ENCODE assay signal across 10 cellular contexts in the genomic region with DNA sequence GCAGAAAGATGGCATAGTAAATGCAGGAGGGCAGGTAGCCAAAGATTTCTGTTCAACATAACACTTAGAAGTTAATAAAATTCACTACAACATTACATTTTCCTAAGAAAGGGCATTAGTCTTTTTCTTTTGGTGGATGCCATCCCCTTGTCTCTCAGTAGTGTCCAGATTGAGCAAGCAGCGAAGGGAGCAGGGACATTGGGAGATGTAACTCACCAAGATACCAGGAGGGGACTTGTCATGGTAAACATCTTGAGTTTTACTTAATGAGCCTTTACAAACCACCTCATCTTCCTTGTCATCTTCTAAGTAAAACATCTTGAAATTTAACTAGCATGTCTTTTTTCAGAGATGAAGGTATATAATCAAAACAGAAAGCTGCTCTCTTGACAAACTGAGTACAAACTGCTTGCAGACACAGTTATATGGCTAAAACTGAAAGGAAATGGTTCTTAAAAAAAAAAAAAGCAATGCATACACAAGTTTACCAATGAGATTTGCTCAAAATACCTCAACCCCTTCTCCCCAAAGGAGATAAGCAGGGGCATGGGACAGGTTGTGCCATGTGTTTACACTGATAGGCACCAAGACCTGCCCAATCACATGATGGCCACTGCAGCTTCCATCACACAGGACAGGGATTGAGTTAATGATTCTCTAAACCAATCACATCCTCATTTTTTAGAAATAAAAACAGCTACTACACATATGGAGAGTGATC. TPM values are rescaled to one million over a fixed set of nuclear protein-coding genes. Genes with fewer than 3 reads are reported as not detected.
A peak's percentile ranks its signal among the peaks of the same experiment; 100 is the strongest.
DNase-seq lines count a peak whose midpoint lies in the region; ATAC-seq and TF ChIP-seq lines count a peak whose summit lies in the region.
"Had no signal": no experiment of that assay in that cellular context is flagged by ENCODE, and none has a peak within 500 bp of the region (broad histone marks: within the 10 kb centered on the region; RNA-seq: fewer than 3 reads in every experiment).

No MANE protein-coding gene starts in this region.

- H3K4me3 Mint-ChIP-seq in brain (peak overlapping the region in 2 of 5 experiments; percentile 28 to 57), naive B cell (peak overlapping the region; percentile 59 to 82 (median 80))
- H3K4me3 Mint-ChIP-seq: dendritic cell treated with granulocyte-macrophage colony-stimulating factor and Interleukin-4, amounts not matched to agents 40 ng/mL and 50 ng/mL, for 4 days had no signal

- H3K36me3 Mint-ChIP-seq in brain (peaks cover 27% of the 10 kb centered on the region), naive B cell (no peaks in the 10 kb centered on the region)

- no peak overlapping the region for H3K4me3 ChIP-seq in BLaER1 treated with 17β-estradiol and CSF1 and Interleukin-3, amounts not matched to agents 10 nM and 100 nM
- H3K4me3 ChIP-seq in Jurkat, Clone E6-1 (ENCODE audit: low read length): no peak overlapping the region
- no peak overlapping the region for H3K4me3 ChIP-seq in SJCRH30

- H3K4me1 Mint-ChIP-seq in brain (peaks cover 63% of the 10 kb centered on the region), naive B cell (peaks cover 54 to 76% (median 60%) of the 10 kb centered on the region in 3 donors)

- H4K20me1 ChIP-seq in BLaER1 treated with 17β-estradiol and CSF1 and Interleukin-3, amounts not matched to agents 10 nM and 100 nM: peaks cover 0 to 56% (median 5%) of the 10 kb centered on the region in 11 experiments; a peak in 10 of 22 replicates

- DNase-seq in Jurkat, Clone E6-1 (ENCODE audit: low read depth, low spot score): peak; percentile 36
- DNase-seq in naive B cell (no peak), SJCRH30 (no peak), NOMO-1 treated with DMSO at 0.1 percent for 48 hours (lab: John Stamatoyannopoulos, UW; ENCODE audit: unreplicated experiment) (no peak)
- DNase-seq in activated effector memory CD4-positive, alpha-beta T cell treated with Interleukin-2 at 50 U/mL for 16 hours: no peak
- DNase-seq: T1000 had no signal

- peaks cover 59 to 93% (median 77%) of the 10 kb centered on the region in 10 experiments for H3K4me1 ChIP-seq in BLaER1 treated with 17β-estradiol and CSF1 and Interleukin-3, amounts not matched to agents 10 nM and 100 nM
- no peaks in the 10 kb centered on the region for H3K4me1 ChIP-seq in SJCRH30

- H3K27ac Mint-ChIP-seq in brain (peak overlapping the region in 3 of 5 experiments; percentile 27 to 83 (median 66)), naive B cell (peak overlapping the region; percentile 44 to 97 (median 56))
- H3K27ac Mint-ChIP-seq: dendritic cell treated with granulocyte-macrophage colony-stimulating factor and Interleukin-4, amounts not matched to agents 40 ng/mL and 50 ng/mL, for 4 days had no signal

- H3K9ac ChIP-seq in BLaER1 treated with 17β-estradiol and CSF1 and Interleukin-3, amounts not matched to agents 10 nM and 100 nM: peak overlapping the region in 3 of 11 experiments; percentile 2 to 34 (median 10); a peak in 1 of 22 replicates

- ATAC-seq in naive B cell (ENCODE audit: low read depth in 2 of 2) (no peak), HG03139 (IDR thresholded peaks at IDR 0.05; ENCODE audit: unreplicated experiment) (no peak)

- no peaks in the 10 kb centered on the region for H3K27me3 ChIP-seq in BLaER1 treated with 17β-estradiol and CSF1 and Interleukin-3, amounts not matched to agents 10 nM and 100 nM
- H3K27me3 ChIP-seq in SJCRH30: no peaks in the 10 kb centered on the region

- H3K4me2 ChIP-seq in BLaER1 treated with 17β-estradiol and CSF1 and Interleukin-3, amounts not matched to agents 10 nM and 100 nM: peak overlapping the region; percentile 43 to 97 (median 76)

- TF ChIP-seq CTCF in brain (conservative IDR thresholded peaks at IDR 0.05): no peak

- peak overlapping the region in 8 of 11 experiments; percentile 11 to 89 (median 54); a peak in 11 of 22 replicates for H3K27ac ChIP-seq in BLaER1 treated with 17β-estradiol and CSF1 and Interleukin-3, amounts not matched to agents 10 nM and 100 nM
- no peak overlapping the region for H3K27ac ChIP-seq in SJCRH30

- H3K9me3 Mint-ChIP-seq in brain (peaks cover 0 to 10% (median 2%) of the 10 kb centered on the region in 5 experiments), naive B cell (no peaks in the 10 kb centered on the region)
- H3K9me3 Mint-ChIP-seq: dendritic cell treated with granulocyte-macrophage colony-stimulating factor and Interleukin-4, amounts not matched to agents 40 ng/mL and 50 ng/mL, for 4 days had no signal

- H3K9me3 ChIP-seq in BLaER1 treated with 17β-estradiol and CSF1 and Interleukin-3, amounts not matched to agents 10 nM and 100 nM (replicated peaks in 1 of 11): no peaks in the 10 kb centered on the region
- H3K9me3 ChIP-seq in SJCRH30 (replicated peaks): no peaks in the 10 kb centered on the region

- peaks cover 0 to 31% (median 5%) of the 10 kb centered on the region in 11 experiments; a peak in 9 of 22 replicates for H3K36me3 ChIP-seq in BLaER1 treated with 17β-estradiol and CSF1 and Interleukin-3, amounts not matched to agents 10 nM and 100 nM
- H3K36me3 ChIP-seq in SJCRH30: no peaks in the 10 kb centered on the region

- H3K27me3 Mint-ChIP-seq in brain (no peaks in the 10 kb centered on the region), naive B cell (no peaks in the 10 kb centered on the region)
- H3K27me3 Mint-ChIP-seq: dendritic cell treated with granulocyte-macrophage colony-stimulating factor and Interleukin-4, amounts not matched to agents 40 ng/mL and 50 ng/mL, for 4 days had no signal

RNA-seq across cellular contexts. Expression of a gene that starts 30.3 kb away (rescaled TPM):
- polyA plus RNA-seq in Jurkat, Clone E6-1 (2012; ENCODE audit: insufficient read depth, insufficient read length): 12.4 TPM
- 30.5 TPM for polyA plus RNA-seq in brain (ENCODE audit: insufficient read depth, low read depth, low replicate concordance)
- 10 to 100 TPM in 2 of 6 donors, 1 to 10 TPM in 4; 1.6 to 15.4 (median 8.1) TPM for polyA plus RNA-seq in naive B cell (ENCODE audit: low read depth in 6 of 6)
- 15.3 and 16.7 TPM in 2 replicates for total RNA-seq in SJCRH30 (2014; rRNA removed; shearing (Covaris generic))
